13 cellular contexts compared by ENCODE assay signal in genomic region chr6:121434037-121434770, GRCh38. TPM values are rescaled to one million over a fixed set of nuclear protein-coding genes. Genes with fewer than 3 reads are reported as not detected.
DNase-seq lines count a peak whose midpoint lies in the region; FAIRE-seq and TF ChIP-seq lines count a peak whose summit lies in the region.
"Had no signal": no experiment of that assay in that cellular context is flagged by ENCODE, and none has a peak within 500 bp of the region (broad histone marks: within the 10 kb centered on the region; RNA-seq: fewer than 3 reads in every experiment).

No MANE protein-coding gene starts in this region.

- no peak overlapping the region for H3K14ac ChIP-seq in H9 (ENCODE audit: insufficient read depth, low read length)

- H2BK15ac ChIP-seq in H9 (ENCODE audit: low read depth, low read length), result no peak overlapping the region

- no peaks in the 10 kb centered on the region for H3K23me2 ChIP-seq in H9 (ENCODE audit: insufficient read length, low read depth, low read length, poor library complexity, severe bottlenecking)

- H3K9me3 ChIP-seq in H9 (ENCODE audit: control insufficient read depth, low read depth, low read length) (no peaks in the 10 kb centered on the region), astrocyte (ENCODE audit: insufficient read depth, low read depth, low read length) (no peaks in the 10 kb centered on the region), tibial artery (no peaks in the 10 kb centered on the region)
- no peaks in the 10 kb centered on the region for H3K9me3 ChIP-seq in CD4-positive, alpha-beta memory T cell (ENCODE audit: control insufficient read depth in 1 of 2, low read length in 2 of 2)

- DNase-seq in H9 (peak; percentile 64), astrocyte (ENCODE audit: low read depth) (no peak), tibial artery (no peak)
- DNase-seq in CD4-positive, alpha-beta memory T cell, result no peak
- DNase-seq in T-helper 2 cell treated with Interferon-gamma antibody and Interleukin-4, amounts not matched to agents 5 μg/mL and 100 μg/mL, for 36 hours (ENCODE audit: low spot score), result no peak
- DNase-seq in activated naive CD4-positive, alpha-beta T cell treated with Interleukin-2 at 50 U/mL for 16 hours, result no peak
- DNase-seq: activated CD4-positive, alpha-beta T cell treated with anti-CD3 and anti-CD28 coated beads for 48 hours; caudate nucleus; NCI-H1105; stimulated activated CD4-positive, alpha-beta T cell treated with anti-CD3 and anti-CD28 coated beads, Interleukin-15, amount 100 ng/mL, for 24 hours had no signal

- no peak overlapping the region for H4K8ac ChIP-seq in H9 (replicated peaks; ENCODE audit: insufficient read length, low read depth, low read length)

- H3K18ac ChIP-seq in H9 (ENCODE audit: insufficient read length, low read depth, low read length), result no peak overlapping the region

- H2BK20ac ChIP-seq in H9 (ENCODE audit: low read depth, low read length, poor library complexity, severe bottlenecking), result no peak overlapping the region

- no peaks in the 10 kb centered on the region for H4K20me1 ChIP-seq in H9 (ENCODE audit: control insufficient read depth, insufficient read depth, insufficient read length)
- peaks cover 12% of the 10 kb centered on the region for H4K20me1 ChIP-seq in astrocyte (ENCODE audit: insufficient read depth, low read length)

- H4K91ac ChIP-seq in H9 (ENCODE audit: insufficient read length, low read depth, low read length), result no peak overlapping the region

- H3K4me3 Mint-ChIP-seq in H9 (peak overlapping the region; percentile 33 to 61), astrocyte (ENCODE audit: unreplicated experiment) (peak overlapping the region; percentile 47)
- peak overlapping the region in 1 of 8 donors; percentile 53 for H3K4me3 Mint-ChIP-seq in CD4-positive, alpha-beta memory T cell
- H3K4me3 Mint-ChIP-seq in T-helper 2 cell treated with Interferon-gamma antibody and Interleukin-4, amounts not matched to agents 5 μg/mL and 100 μg/mL, for 36 hours, result no peak overlapping the region
- H3K4me3 Mint-ChIP-seq: activated T-helper 1 cell treated with anti-CD3 and anti-CD28 coated beads, Interleukin-12 subunit alpha, Interleukin-12 subunit beta, Interleukin-2, Interleukin-4 antibody, amounts not matched to agents 30 ng/mL and 10 ng/mL and 1 ng/mL, durations not matched to agents 14 hours and 24 hours and 36 hours; stimulated activated memory B cell treated with anti-CD40 and anti-IgM and Interleukin-4, amounts not matched to agents 10 μg/mL and 1 μg/mL and 100 μg/mL, for 72 hours had no signal

- H3K4me3 ChIP-seq in astrocyte (ENCODE audit: insufficient read depth, low read depth, low read length), result no peak overlapping the region
- no peak overlapping the region for H3K4me3 ChIP-seq in tibial artery
- H3K4me3 ChIP-seq in CD4-positive, alpha-beta memory T cell (ENCODE audit: low read length in 2 of 2), result no peak overlapping the region

- H3K56ac ChIP-seq in H9 (ENCODE audit: insufficient read length, low read depth, low read length), result no peak overlapping the region

- no peak overlapping the region for H3K9ac ChIP-seq in H9 (ENCODE audit: extremely low read depth, insufficient read length, low read length)
- no peak overlapping the region for H3K9ac ChIP-seq in astrocyte (ENCODE audit: low read length)

- CTCF ChIA-PET in CD4-positive, alpha-beta memory T cell (lab: Charles Lee; ENCODE audit: partially characterized antibody), result no interaction called here

- no peaks in the 10 kb centered on the region for H3K27me3 Mint-ChIP-seq in H9 (ENCODE audit: low read depth)
- H3K27me3 Mint-ChIP-seq in astrocyte (ENCODE audit: low read depth, unreplicated experiment), result no peaks in the 10 kb centered on the region
- peaks cover 14 to 25% of the 10 kb centered on the region in 2 donors for H3K27me3 Mint-ChIP-seq in CD4-positive, alpha-beta memory T cell
- H3K27me3 Mint-ChIP-seq in T-helper 2 cell treated with Interferon-gamma antibody and Interleukin-4, amounts not matched to agents 5 μg/mL and 100 μg/mL, for 36 hours (ENCODE audit: low read depth), result peaks cover 38% of the 10 kb centered on the region

- POLR2A ChIA-PET in CD4-positive, alpha-beta memory T cell (lab: Charles Lee; ENCODE audit: partially characterized antibody), result no interaction called here

- H3K27ac Mint-ChIP-seq in H9, result peak overlapping the region; percentile 85 to 98 (median 91)
- H3K27ac Mint-ChIP-seq in astrocyte (ENCODE audit: unreplicated experiment), result peak overlapping the region; percentile 70
- no peak overlapping the region for H3K27ac Mint-ChIP-seq in CD4-positive, alpha-beta memory T cell
- H3K27ac Mint-ChIP-seq in T-helper 2 cell treated with Interferon-gamma antibody and Interleukin-4, amounts not matched to agents 5 μg/mL and 100 μg/mL, for 36 hours, result no peak overlapping the region
- H3K27ac Mint-ChIP-seq: activated T-helper 1 cell treated with anti-CD3 and anti-CD28 coated beads, Interleukin-12 subunit alpha, Interleukin-12 subunit beta, Interleukin-2, Interleukin-4 antibody, amounts not matched to agents 30 ng/mL and 10 ng/mL and 1 ng/mL, durations not matched to agents 14 hours and 24 hours and 36 hours; stimulated activated memory B cell treated with anti-CD40 and anti-IgM and Interleukin-4, amounts not matched to agents 10 μg/mL and 1 μg/mL and 100 μg/mL, for 72 hours had no signal

- intact Hi-C loops in tibial artery (cut with DNase I; ENCODE audit: low total_unique reads), result loop anchor here (5.0 to 10.0 kb wide), 3 partner anchors 91 to 413 kb away; no protein-coding TSS in a partner anchor
- intact Hi-C loops in CD4-positive, alpha-beta memory T cell (cut with micrococcal nuclease), result no loop called here

- no peak overlapping the region for H3K23ac ChIP-seq in H9 (ENCODE audit: insufficient read length, low read depth, low read length)

- H2BK12ac ChIP-seq in H9 (ENCODE audit: insufficient read length, low read depth, low read length), result no peak overlapping the region

- no peaks in the 10 kb centered on the region for H3K79me1 ChIP-seq in H9 (ENCODE audit: insufficient read depth, low read depth, low read length, poor library complexity, severe bottlenecking)

- peak overlapping the region; percentile 36 for H3K27ac ChIP-seq in H9 (ENCODE audit: insufficient read length, low read depth, low read length)
- no peak overlapping the region for H3K27ac ChIP-seq in astrocyte (ENCODE audit: low read depth, low read length)
- H3K27ac ChIP-seq in layer of hippocampus (ENCODE audit: low read depth, low read length), result peak overlapping the region; percentile 46
- peak overlapping the region; percentile 24 to 97 for H3K27ac ChIP-seq in tibial artery
- H3K27ac ChIP-seq in CD4-positive, alpha-beta memory T cell (ENCODE audit: low read depth, low read length), result no peak overlapping the region

- H3K4me1 ChIP-seq in H9 (ENCODE audit: insufficient read depth, low read length) (no peaks in the 10 kb centered on the region), astrocyte (ENCODE audit: insufficient read depth, low read length) (no peaks in the 10 kb centered on the region), tibial artery (peaks cover 0 to 10% (median 0%) of the 10 kb centered on the region in 4 donors)
- peaks cover 23% of the 10 kb centered on the region for H3K4me1 ChIP-seq in CD4-positive, alpha-beta memory T cell (ENCODE audit: insufficient read depth, low read length)

- WGBS in H9 (ENCODE audit: extremely low coverage, insufficient read length, low lambda C conversion rate), result no CpG with 5 or more reads among the region's 13 CpGs

- H3K4me2 ChIP-seq in H9 (ENCODE audit: insufficient read depth, insufficient read length, low read length), result no peak overlapping the region
- H3K4me2 ChIP-seq in astrocyte (ENCODE audit: low read length), result no peak overlapping the region

- no peak overlapping the region for H3K4ac ChIP-seq in H9 (ENCODE audit: low read depth, low read length)

- no peak overlapping the region for H4K5ac ChIP-seq in H9 (ENCODE audit: insufficient read length, low read depth, low read length)

- H3K36me3 ChIP-seq in astrocyte (ENCODE audit: insufficient read depth, low read length) (no peaks in the 10 kb centered on the region), tibial artery (no peaks in the 10 kb centered on the region)
- no peaks in the 10 kb centered on the region for H3K36me3 ChIP-seq in CD4-positive, alpha-beta memory T cell (ENCODE audit: insufficient read depth, low read length)

- H3K9me3 Mint-ChIP-seq in H9 (peaks cover 2 to 3% of the 10 kb centered on the region in 2 experiments; a peak in 2 of 5 replicates), astrocyte (ENCODE audit: unreplicated experiment) (no peaks in the 10 kb centered on the region)
- H3K9me3 Mint-ChIP-seq in CD4-positive, alpha-beta memory T cell, result no peaks in the 10 kb centered on the region
- H3K9me3 Mint-ChIP-seq in T-helper 2 cell treated with Interferon-gamma antibody and Interleukin-4, amounts not matched to agents 5 μg/mL and 100 μg/mL, for 36 hours, result no peaks in the 10 kb centered on the region
- H3K9me3 Mint-ChIP-seq: activated T-helper 1 cell treated with anti-CD3 and anti-CD28 coated beads, Interleukin-12 subunit alpha, Interleukin-12 subunit beta, Interleukin-2, Interleukin-4 antibody, amounts not matched to agents 30 ng/mL and 10 ng/mL and 1 ng/mL, durations not matched to agents 14 hours and 24 hours and 36 hours; stimulated activated memory B cell treated with anti-CD40 and anti-IgM and Interleukin-4, amounts not matched to agents 10 μg/mL and 1 μg/mL and 100 μg/mL, for 72 hours had no signal

- FAIRE-seq in astrocyte (lab: Jason Lieb, UNC), result no peak

- no peak overlapping the region for H2AK5ac ChIP-seq in H9 (ENCODE audit: insufficient read length, low read length)

- peaks cover 12 to 22% (median 21%) of the 10 kb centered on the region in 3 experiments for H3K36me3 Mint-ChIP-seq in H9 (ENCODE audit: insufficient read depth in 1 of 3, low read depth in 3 of 3)
- no peaks in the 10 kb centered on the region for H3K36me3 Mint-ChIP-seq in astrocyte (ENCODE audit: low read depth, unreplicated experiment)
- no peaks in the 10 kb centered on the region for H3K36me3 Mint-ChIP-seq in CD4-positive, alpha-beta memory T cell
- H3K36me3 Mint-ChIP-seq in T-helper 2 cell treated with Interferon-gamma antibody and Interleukin-4, amounts not matched to agents 5 μg/mL and 100 μg/mL, for 36 hours (ENCODE audit: low read depth), result no peaks in the 10 kb centered on the region
- H3K36me3 Mint-ChIP-seq: stimulated activated memory B cell treated with anti-CD40 and anti-IgM and Interleukin-4, amounts not matched to agents 10 μg/mL and 1 μg/mL and 100 μg/mL, for 72 hours had no signal

- no peaks in the 10 kb centered on the region for H3K27me3 ChIP-seq in H9 (ENCODE audit: insufficient read depth, low read length)
- H3K27me3 ChIP-seq in astrocyte (ENCODE audit: insufficient read depth, low read length), result no peaks in the 10 kb centered on the region
- H3K27me3 ChIP-seq in layer of hippocampus (ENCODE audit: control insufficient read depth, insufficient read depth, low read length), result peaks cover 2% of the 10 kb centered on the region
- H3K27me3 ChIP-seq in tibial artery, result no peaks in the 10 kb centered on the region
- peaks cover 23% of the 10 kb centered on the region for H3K27me3 ChIP-seq in CD4-positive, alpha-beta memory T cell (ENCODE audit: insufficient read depth, low read length)

- H2BK120ac ChIP-seq in H9 (ENCODE audit: low read depth, low read length, poor library complexity, severe bottlenecking), result no peak overlapping the region

- no peak overlapping the region for H3T11ph ChIP-seq in H9 (ENCODE audit: low read length)

- no peak overlapping the region for H2BK5ac ChIP-seq in H9 (ENCODE audit: insufficient read length, low read length)

- H2AFZ ChIP-seq in H9 (ENCODE audit: low read length) (no peak overlapping the region), astrocyte (ENCODE audit: low read depth, low read length) (no peak overlapping the region)

- H3K79me2 ChIP-seq in H9 (ENCODE audit: insufficient read depth, low read length) (peaks cover 24% of the 10 kb centered on the region; the same call in 1 of the 2 replicates), astrocyte (ENCODE audit: insufficient read depth, low read length) (peaks cover 44% of the 10 kb centered on the region)

- TF ChIP-seq CTCF in H9 (conservative IDR thresholded peaks at IDR 0.05) (no peak), astrocyte (IDR thresholded peaks at IDR 0.05; ENCODE audit: insufficient read depth, low read depth, low read length) (no peak), tibial artery (IDR thresholded peaks at IDR 0.05) (no peak)

- peaks cover 45% of the 10 kb centered on the region in 2 experiments for H3K4me1 Mint-ChIP-seq in H9
- peaks cover 20% of the 10 kb centered on the region for H3K4me1 Mint-ChIP-seq in astrocyte (ENCODE audit: low read depth, unreplicated experiment)
- H3K4me1 Mint-ChIP-seq in CD4-positive, alpha-beta memory T cell, result peaks cover 10 to 23% (median 20%) of the 10 kb centered on the region in 4 donors
- peaks cover 12% of the 10 kb centered on the region for H3K4me1 Mint-ChIP-seq in T-helper 2 cell treated with Interferon-gamma antibody and Interleukin-4, amounts not matched to agents 5 μg/mL and 100 μg/mL, for 36 hours (ENCODE audit: low read depth)

RNA-seq across cellular contexts. Expression of gene GJA1, which starts 1.2 kb away (rescaled TPM):
- total RNA-seq in H9 (2021) (528 and 530 TPM in 2 replicates), astrocyte (433 and 443 TPM in 2 replicates)
- not detected for total RNA-seq in CD4-positive, alpha-beta memory T cell
- not detected for polyA plus RNA-seq in CD4-positive, alpha-beta memory T cell
- total RNA-seq: activated T-helper 1 cell treated with anti-CD3 and anti-CD28 coated beads, Interleukin-12 subunit alpha, Interleukin-12 subunit beta, Interleukin-2, Interleukin-4 antibody, amounts not matched to agents 30 ng/mL and 10 ng/mL and 1 ng/mL, durations not matched to agents 14 hours and 24 hours and 36 hours had no signal

Comparison
In these comparisons a context has a peak if more than half of its experiments do, and no peak if none do; other contexts are left out.
1. H3K27ac ChIP-seq: peak in H9 (single experiment), layer of hippocampus (single experiment) and tibial artery (2 of 2); none in astrocyte (single experiment) and CD4-positive, alpha-beta memory T cell (single experiment).
2. H3K27ac Mint-ChIP-seq: peak in H9 (3 of 3) and astrocyte (single experiment); none in CD4-positive, alpha-beta memory T cell (0 of 7) and T-helper 2 cell treated with Interferon-gamma antibody and Interleukin-4, amounts not matched to agents 5 μg/mL and 100 μg/mL, for 36 hours (single experiment).
3. RNA of gene GJA1, which starts 1.2 kb away (total RNA-seq): 528 to 530 TPM in H9 and 433 to 443 TPM in astrocyte; not detected in CD4-positive, alpha-beta memory T cell; every median in the first group is over 100 times any median in the second.